Comparison of ENCODE assay signal across 1 cellular context in the genomic region with DNA sequence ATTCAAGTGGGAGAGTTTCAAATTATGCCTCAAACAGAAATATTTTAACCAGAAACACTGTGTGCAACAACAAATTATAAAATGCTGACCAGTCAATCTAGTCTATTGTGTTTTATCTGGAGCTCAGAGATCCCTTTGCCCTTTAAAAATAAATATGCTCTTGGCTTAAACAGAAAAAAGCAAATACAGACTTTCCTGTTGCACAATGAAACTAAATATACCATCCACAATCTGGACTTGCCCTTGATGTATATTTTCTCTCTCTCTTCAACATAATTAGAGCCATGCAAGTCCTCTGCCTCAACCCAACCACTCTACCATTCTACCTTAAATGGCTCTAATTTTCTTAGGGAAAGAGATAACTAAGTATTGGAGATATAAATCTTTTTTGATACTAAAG.
TF ChIP-seq lines count a peak whose summit lies in the region.

No MANE protein-coding gene starts in this region.

TF ChIP-seq in HepG2, 621 proteins besides CTCF, POLR2A, EP300 and RAD21 (continued from another document and continues in another):
- TF ChIP-seq, protein P1, sequence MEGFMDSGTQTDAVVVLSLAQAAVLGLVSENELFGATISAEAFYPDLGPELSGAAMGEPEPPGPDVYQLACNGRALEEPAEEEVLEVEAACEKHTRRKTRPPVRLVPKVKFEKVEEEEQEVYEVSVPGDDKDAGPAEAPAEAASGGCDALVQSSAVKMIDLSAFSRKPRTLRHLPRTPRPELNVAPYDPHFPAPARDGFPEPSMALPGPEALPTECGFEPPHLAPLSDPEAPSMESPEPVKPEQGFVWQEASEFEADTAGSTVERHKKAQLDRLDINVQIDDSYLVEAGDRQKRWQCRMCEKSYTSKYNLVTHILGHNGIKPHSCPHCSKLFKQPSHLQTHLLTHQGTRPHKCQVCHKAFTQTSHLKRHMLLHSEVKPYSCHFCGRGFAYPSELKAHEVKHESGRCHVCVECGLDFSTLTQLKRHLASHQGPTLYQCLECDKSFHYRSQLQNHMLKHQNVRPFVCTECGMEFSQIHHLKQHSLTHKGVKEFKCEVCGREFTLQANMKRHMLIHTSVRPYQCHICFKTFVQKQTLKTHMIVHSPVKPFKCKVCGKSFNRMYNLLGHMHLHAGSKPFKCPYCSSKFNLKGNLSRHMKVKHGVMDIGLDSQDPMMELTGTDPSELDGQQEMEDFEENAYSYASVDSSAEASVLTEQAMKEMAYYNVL (CRISPR knock-in tag; IDR thresholded peaks at IDR 0.05; ENCODE audit: borderline replicate concordance) = 0 out of 2 replicates have a peak, but pooled peaks have one; percentile 38
- peak; percentile 99 for TF ChIP-seq RARA (CRISPR knock-in tag; IDR thresholded peaks at IDR 0.05)
- 0 out of 2 replicates have a peak, but pooled peaks have one; percentile 38 for TF ChIP-seq ZNF703 (CRISPR knock-in tag; IDR thresholded peaks at IDR 0.05; ENCODE audit: borderline replicate concordance)
- TF ChIP-seq GFI1 (CRISPR knock-in tag; IDR thresholded peaks at IDR 0.05; ENCODE audit: borderline replicate concordance) = peak; percentile 89
- no peak for TF ChIP-seq ZNF552 (CRISPR knock-in tag; IDR thresholded peaks at IDR 0.05; ENCODE audit: borderline replicate concordance)
- TF ChIP-seq, protein P2, sequence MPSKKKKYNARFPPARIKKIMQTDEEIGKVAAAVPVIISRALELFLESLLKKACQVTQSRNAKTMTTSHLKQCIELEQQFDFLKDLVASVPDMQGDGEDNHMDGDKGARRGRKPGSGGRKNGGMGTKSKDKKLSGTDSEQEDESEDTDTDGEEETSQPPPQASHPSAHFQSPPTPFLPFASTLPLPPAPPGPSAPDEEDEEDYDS (CRISPR knock-in tag; IDR thresholded peaks at IDR 0.05) = no peak
- TF ChIP-seq ESRRA (CRISPR knock-in tag; IDR thresholded peaks at IDR 0.05; ENCODE audit: low read depth) = no peak
- TF ChIP-seq, protein P3, sequence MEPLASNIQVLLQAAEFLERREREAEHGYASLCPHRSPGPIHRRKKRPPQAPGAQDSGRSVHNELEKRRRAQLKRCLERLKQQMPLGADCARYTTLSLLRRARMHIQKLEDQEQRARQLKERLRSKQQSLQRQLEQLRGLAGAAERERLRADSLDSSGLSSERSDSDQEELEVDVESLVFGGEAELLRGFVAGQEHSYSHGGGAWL (CRISPR knock-in tag; IDR thresholded peaks at IDR 0.05) = no peak
- no peak for TF ChIP-seq ZNF337 (CRISPR knock-in tag; IDR thresholded peaks at IDR 0.05; ENCODE audit: borderline replicate concordance, low read depth)
- TF ChIP-seq POLR2AphosphoS5 (IDR thresholded peaks at IDR 0.05; ENCODE audit: low read depth, low read length) = no peak
- peak; percentile 47; the same call in 1 of the 2 replicates for TF ChIP-seq MIER3 (CRISPR knock-in tag; IDR thresholded peaks at IDR 0.05; ENCODE audit: borderline replicate concordance)
- no peak for TF ChIP-seq JARID2 (CRISPR knock-in tag; IDR thresholded peaks at IDR 0.05; ENCODE audit: insufficient replicate concordance)
- TF ChIP-seq RCOR2 (CRISPR knock-in tag; IDR thresholded peaks at IDR 0.05) = peak; percentile 76
- TF ChIP-seq ATRX (CRISPR knock-in tag; IDR thresholded peaks at IDR 0.05; ENCODE audit: borderline replicate concordance) = no peak
- no peak for TF ChIP-seq ATF7-NPFF (CRISPR knock-in tag; IDR thresholded peaks at IDR 0.05; ENCODE audit: low read depth)
- TF ChIP-seq, protein P4, sequence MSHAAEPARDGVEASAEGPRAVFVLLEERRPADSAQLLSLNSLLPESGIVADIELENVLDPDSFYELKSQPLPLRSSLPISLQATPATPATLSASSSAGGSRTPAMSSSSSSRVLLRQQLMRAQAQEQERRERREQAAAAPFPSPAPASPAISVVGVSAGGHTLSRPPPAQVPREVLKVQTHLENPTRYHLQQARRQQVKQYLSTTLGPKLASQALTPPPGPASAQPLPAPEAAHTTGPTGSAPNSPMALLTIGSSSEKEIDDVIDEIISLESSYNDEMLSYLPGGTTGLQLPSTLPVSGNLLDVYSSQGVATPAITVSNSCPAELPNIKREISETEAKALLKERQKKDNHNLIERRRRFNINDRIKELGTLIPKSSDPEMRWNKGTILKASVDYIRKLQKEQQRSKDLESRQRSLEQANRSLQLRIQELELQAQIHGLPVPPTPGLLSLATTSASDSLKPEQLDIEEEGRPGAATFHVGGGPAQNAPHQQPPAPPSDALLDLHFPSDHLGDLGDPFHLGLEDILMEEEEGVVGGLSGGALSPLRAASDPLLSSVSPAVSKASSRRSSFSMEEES (CRISPR knock-in tag; IDR thresholded peaks at IDR 0.05) = peak; percentile 63; the same call in 1 of the 2 replicates
- no peak for TF ChIP-seq ZFAT (CRISPR knock-in tag; conservative IDR thresholded peaks at IDR 0.05)
- no peak for TF ChIP-seq HHEX (CRISPR knock-in tag; IDR thresholded peaks at IDR 0.05)
- TF ChIP-seq AGO1 (IDR thresholded peaks at IDR 0.05; ENCODE audit: low read depth, low read length, poor library complexity, severe bottlenecking) = no peak
- TF ChIP-seq MAFG (CRISPR knock-in tag; IDR thresholded peaks at IDR 0.05) = 0 out of 2 replicates have a peak, but pooled peaks have one; percentile 16
- no peak for TF ChIP-seq ONECUT2 (CRISPR knock-in tag; IDR thresholded peaks at IDR 0.05)
- TF ChIP-seq ZNF260 (CRISPR knock-in tag; IDR thresholded peaks at IDR 0.05; ENCODE audit: borderline replicate concordance, low read depth) = no peak
- TF ChIP-seq, protein P5, sequence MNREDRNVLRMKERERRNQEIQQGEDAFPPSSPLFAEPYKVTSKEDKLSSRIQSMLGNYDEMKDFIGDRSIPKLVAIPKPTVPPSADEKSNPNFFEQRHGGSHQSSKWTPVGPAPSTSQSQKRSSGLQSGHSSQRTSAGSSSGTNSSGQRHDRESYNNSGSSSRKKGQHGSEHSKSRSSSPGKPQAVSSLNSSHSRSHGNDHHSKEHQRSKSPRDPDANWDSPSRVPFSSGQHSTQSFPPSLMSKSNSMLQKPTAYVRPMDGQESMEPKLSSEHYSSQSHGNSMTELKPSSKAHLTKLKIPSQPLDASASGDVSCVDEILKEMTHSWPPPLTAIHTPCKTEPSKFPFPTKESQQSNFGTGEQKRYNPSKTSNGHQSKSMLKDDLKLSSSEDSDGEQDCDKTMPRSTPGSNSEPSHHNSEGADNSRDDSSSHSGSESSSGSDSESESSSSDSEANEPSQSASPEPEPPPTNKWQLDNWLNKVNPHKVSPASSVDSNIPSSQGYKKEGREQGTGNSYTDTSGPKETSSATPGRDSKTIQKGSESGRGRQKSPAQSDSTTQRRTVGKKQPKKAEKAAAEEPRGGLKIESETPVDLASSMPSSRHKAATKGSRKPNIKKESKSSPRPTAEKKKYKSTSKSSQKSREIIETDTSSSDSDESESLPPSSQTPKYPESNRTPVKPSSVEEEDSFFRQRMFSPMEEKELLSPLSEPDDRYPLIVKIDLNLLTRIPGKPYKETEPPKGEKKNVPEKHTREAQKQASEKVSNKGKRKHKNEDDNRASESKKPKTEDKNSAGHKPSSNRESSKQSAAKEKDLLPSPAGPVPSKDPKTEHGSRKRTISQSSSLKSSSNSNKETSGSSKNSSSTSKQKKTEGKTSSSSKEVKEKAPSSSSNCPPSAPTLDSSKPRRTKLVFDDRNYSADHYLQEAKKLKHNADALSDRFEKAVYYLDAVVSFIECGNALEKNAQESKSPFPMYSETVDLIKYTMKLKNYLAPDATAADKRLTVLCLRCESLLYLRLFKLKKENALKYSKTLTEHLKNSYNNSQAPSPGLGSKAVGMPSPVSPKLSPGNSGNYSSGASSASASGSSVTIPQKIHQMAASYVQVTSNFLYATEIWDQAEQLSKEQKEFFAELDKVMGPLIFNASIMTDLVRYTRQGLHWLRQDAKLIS (CRISPR knock-in tag; IDR thresholded peaks at IDR 0.05) = no peak
- no peak for TF ChIP-seq HNRNPL (IDR thresholded peaks at IDR 0.05; ENCODE audit: low read depth, low read length)
- TF ChIP-seq, protein P6, sequence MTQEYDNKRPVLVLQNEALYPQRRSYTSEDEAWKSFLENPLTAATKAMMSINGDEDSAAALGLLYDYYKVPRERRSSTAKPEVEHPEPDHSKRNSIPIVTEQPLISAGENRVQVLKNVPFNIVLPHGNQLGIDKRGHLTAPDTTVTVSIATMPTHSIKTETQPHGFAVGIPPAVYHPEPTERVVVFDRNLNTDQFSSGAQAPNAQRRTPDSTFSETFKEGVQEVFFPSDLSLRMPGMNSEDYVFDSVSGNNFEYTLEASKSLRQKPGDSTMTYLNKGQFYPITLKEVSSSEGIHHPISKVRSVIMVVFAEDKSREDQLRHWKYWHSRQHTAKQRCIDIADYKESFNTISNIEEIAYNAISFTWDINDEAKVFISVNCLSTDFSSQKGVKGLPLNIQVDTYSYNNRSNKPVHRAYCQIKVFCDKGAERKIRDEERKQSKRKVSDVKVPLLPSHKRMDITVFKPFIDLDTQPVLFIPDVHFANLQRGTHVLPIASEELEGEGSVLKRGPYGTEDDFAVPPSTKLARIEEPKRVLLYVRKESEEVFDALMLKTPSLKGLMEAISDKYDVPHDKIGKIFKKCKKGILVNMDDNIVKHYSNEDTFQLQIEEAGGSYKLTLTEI (CRISPR knock-in tag; conservative IDR thresholded peaks at IDR 0.05) = no peak
- peak; percentile 60 for TF ChIP-seq SAP130 (CRISPR knock-in tag; IDR thresholded peaks at IDR 0.05; ENCODE audit: low read depth)
- no peak for TF ChIP-seq ZMYM2 (CRISPR knock-in tag; IDR thresholded peaks at IDR 0.05)
- TF ChIP-seq HOXA7 (CRISPR knock-in tag; IDR thresholded peaks at IDR 0.05) = no peak
- TF ChIP-seq NR2F6 (IDR thresholded peaks at IDR 0.05) = peak; percentile 86
- peak; percentile 78 for TF ChIP-seq NR2F6 (CRISPR knock-in tag; IDR thresholded peaks at IDR 0.05)
- peak; percentile 83 for TF ChIP-seq TCF7 (IDR thresholded peaks at IDR 0.05; ENCODE audit: low read depth)
- TF ChIP-seq, protein P7, sequence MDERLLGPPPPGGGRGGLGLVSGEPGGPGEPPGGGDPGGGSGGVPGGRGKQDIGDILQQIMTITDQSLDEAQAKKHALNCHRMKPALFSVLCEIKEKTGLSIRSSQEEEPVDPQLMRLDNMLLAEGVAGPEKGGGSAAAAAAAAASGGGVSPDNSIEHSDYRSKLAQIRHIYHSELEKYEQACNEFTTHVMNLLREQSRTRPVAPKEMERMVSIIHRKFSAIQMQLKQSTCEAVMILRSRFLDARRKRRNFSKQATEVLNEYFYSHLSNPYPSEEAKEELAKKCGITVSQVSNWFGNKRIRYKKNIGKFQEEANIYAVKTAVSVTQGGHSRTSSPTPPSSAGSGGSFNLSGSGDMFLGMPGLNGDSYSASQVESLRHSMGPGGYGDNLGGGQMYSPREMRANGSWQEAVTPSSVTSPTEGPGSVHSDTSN (CRISPR knock-in tag; IDR thresholded peaks at IDR 0.05) = no peak
- TF ChIP-seq ZSCAN12 (CRISPR knock-in tag; IDR thresholded peaks at IDR 0.05) = 0 out of 2 replicates have a peak, but pooled peaks have one; percentile 27
- no peak for TF ChIP-seq PCBP2 (optimal IDR thresholded peaks at IDR 0.05; ENCODE audit: low read depth, low read length, poor library complexity, severe bottlenecking)
- TF ChIP-seq, protein P8, sequence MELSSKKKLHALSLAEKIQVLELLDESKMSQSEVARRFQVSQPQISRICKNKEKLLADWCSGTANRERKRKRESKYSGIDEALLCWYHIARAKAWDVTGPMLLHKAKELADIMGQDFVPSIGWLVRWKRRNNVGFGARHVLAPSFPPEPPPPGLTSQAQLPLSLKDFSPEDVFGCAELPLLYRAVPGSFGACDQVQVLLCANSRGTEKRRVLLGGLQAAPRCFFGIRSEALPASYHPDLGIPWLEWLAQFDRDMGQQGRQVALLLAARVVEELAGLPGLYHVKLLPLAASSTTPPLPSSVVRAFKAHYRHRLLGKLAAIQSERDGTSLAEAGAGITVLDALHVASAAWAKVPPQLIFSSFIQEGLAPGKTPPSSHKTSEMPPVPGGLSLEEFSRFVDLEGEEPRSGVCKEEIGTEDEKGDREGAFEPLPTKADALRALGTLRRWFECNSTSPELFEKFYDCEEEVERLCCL (CRISPR knock-in tag; IDR thresholded peaks at IDR 0.05; ENCODE audit: borderline replicate concordance) = no peak
- TF ChIP-seq, protein P9, sequence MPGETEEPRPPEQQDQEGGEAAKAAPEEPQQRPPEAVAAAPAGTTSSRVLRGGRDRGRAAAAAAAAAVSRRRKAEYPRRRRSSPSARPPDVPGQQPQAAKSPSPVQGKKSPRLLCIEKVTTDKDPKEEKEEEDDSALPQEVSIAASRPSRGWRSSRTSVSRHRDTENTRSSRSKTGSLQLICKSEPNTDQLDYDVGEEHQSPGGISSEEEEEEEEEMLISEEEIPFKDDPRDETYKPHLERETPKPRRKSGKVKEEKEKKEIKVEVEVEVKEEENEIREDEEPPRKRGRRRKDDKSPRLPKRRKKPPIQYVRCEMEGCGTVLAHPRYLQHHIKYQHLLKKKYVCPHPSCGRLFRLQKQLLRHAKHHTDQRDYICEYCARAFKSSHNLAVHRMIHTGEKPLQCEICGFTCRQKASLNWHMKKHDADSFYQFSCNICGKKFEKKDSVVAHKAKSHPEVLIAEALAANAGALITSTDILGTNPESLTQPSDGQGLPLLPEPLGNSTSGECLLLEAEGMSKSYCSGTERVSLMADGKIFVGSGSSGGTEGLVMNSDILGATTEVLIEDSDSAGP (CRISPR knock-in tag; IDR thresholded peaks at IDR 0.05; ENCODE audit: borderline replicate concordance) = no peak
- TF ChIP-seq U2AF2 (IDR thresholded peaks at IDR 0.05; ENCODE audit: low read depth, low read length) = no peak
- TF ChIP-seq, protein P10, sequence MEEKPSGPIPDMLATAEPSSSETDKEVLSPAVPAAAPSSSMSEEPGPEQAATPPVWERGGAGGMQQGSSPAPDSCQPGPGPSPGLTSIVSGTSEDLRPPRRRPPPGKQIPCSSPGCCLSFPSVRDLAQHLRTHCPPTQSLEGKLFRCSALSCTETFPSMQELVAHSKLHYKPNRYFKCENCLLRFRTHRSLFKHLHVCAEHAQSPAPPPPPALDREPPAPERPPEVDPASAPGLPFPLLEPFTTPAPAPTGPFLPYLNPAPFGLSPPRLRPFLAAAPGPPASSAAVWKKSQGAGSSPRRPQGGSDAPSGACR (CRISPR knock-in tag; IDR thresholded peaks at IDR 0.05) = no peak
- peak; percentile 78; the same call in 1 of the 2 replicates for TF ChIP-seq ETV5 (CRISPR knock-in tag; IDR thresholded peaks at IDR 0.05; ENCODE audit: borderline replicate concordance)
- no peak for TF ChIP-seq ZNF562 (CRISPR knock-in tag; IDR thresholded peaks at IDR 0.05; ENCODE audit: borderline replicate concordance)
- TF ChIP-seq SIX1 (CRISPR knock-in tag; IDR thresholded peaks at IDR 0.05; ENCODE audit: borderline replicate concordance) = peak; percentile 72; the same call in 1 of the 2 replicates
- TF ChIP-seq, protein P11, sequence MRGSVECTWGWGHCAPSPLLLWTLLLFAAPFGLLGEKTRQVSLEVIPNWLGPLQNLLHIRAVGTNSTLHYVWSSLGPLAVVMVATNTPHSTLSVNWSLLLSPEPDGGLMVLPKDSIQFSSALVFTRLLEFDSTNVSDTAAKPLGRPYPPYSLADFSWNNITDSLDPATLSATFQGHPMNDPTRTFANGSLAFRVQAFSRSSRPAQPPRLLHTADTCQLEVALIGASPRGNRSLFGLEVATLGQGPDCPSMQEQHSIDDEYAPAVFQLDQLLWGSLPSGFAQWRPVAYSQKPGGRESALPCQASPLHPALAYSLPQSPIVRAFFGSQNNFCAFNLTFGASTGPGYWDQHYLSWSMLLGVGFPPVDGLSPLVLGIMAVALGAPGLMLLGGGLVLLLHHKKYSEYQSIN (CRISPR knock-in tag; IDR thresholded peaks at IDR 0.05; ENCODE audit: borderline replicate concordance) = no peak
- TF ChIP-seq ZBTB20 (CRISPR knock-in tag; IDR thresholded peaks at IDR 0.05; ENCODE audit: borderline replicate concordance, low read depth) = peak; percentile 98; the same call in 1 of the 2 replicates
- no peak for TF ChIP-seq ZSCAN30 (CRISPR knock-in tag; IDR thresholded peaks at IDR 0.05)
